In the genomic region with DNA sequence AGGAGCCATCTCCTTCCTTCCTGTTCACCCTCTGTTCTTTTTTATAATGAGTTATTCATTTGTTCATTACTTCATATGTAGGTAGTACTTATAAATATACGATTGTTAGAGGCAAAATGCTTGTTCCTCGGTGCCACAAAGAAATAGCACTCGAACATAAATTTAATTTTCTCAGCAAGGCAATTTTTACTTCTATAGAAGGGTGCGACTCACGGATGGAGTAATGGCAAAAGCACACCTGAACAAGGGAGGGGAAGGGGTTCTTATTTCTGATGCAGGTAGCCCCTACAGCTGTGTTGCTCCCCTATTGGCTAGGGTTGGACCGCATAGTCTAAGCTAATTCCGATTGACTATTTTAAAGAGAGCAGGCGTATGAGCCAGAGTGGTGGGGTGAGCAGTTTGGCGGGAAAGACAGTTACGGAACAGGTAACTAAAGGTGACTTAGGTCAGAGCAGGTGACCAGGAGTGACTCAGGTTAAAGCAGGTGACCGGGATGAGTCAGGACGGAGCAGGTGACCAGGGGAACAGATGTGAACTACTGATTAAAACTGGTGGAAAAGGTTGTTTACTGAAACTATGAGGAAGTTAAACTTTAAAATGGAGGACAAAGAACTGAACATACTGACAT, we compare ENCODE assay signal across 1 cellular context.
TF ChIP-seq lines count a peak whose summit lies in the region.

No MANE protein-coding gene starts in this region.

TF ChIP-seq in H1, 55 proteins besides CTCF, POLR2A, EP300 and RAD21:
- TF ChIP-seq, protein P1, sequence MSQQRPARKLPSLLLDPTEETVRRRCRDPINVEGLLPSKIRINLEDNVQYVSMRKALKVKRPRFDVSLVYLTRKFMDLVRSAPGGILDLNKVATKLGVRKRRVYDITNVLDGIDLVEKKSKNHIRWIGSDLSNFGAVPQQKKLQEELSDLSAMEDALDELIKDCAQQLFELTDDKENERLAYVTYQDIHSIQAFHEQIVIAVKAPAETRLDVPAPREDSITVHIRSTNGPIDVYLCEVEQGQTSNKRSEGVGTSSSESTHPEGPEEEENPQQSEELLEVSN (IDR thresholded peaks at IDR 0.05), result peak; percentile 47; the same call in 1 of the 2 replicates
